In the genomic region with DNA sequence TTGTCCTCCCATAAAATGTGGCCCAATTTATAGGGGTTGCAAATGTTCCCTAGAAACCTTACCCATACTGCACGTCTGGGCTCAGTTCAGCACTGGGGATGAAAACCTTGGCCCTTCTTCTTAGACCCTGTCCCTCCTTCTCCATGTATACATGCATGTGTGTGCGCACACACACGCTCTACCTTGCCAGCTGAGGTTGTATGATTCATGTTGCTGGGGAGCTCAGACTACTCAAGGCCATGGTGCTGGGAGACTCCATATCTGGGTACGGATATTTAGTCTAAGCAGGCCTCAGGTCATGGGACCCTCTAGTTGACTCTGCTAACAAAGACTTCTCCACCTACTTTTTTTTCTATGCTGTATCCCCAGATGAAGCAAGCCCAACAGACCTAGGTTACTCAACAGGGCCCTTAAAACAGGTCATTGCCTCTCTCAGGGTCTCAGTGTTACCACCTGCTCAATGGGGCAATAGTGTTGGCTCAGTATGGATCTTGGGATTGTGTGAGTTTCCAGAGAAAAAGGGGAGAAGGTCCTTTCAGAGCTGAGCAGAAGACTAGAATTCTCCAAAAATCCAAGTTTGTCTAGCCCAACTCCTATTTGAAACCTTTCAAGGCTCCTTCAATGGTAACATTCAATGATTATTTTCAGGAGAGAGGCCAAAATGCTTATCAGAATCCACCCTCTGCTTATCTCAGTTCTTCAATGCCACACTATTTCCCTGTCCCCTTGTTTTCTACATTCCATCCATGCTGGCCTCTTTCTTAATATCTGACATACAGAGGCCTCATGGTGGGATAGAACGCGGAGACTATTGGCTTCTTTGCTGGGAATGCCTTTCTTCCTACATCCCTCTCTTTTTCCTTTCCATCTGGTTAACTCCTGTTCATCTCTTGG, we compare ENCODE assay signal across 21 cellular contexts.
"Had no signal": no experiment of that assay in that cellular context is flagged by ENCODE, and none has a peak within 500 bp of the region (broad histone marks: within the 10 kb centered on the region; RNA-seq: fewer than 3 reads in every experiment).

No MANE protein-coding gene starts in this region.

- H3K4me3 ChIP-seq: heart right ventricle, mucosa of descending colon, pancreas, psoas muscle, right atrium auricular region, upper lobe of right lung had no signal

- H3K27ac ChIP-seq: heart right ventricle, pancreas, psoas muscle, right atrium auricular region, upper lobe of right lung, VCaP had no signal

- H3K9me3 ChIP-seq: pancreas, upper lobe of right lung had no signal

- H3K27me3 ChIP-seq: pancreas, right atrium auricular region, upper lobe of right lung had no signal

- DNase-seq: activated CD4-positive, alpha-beta T cell treated with anti-CD3 and anti-CD28 coated beads, Interleukin-2, amount 10 ng/mL, durations not matched to agents 7 days and 5 days; activated CD8-positive, alpha-beta T cell treated with anti-CD3 and anti-CD28 coated beads, Interleukin-2, amount 10 ng/mL, durations not matched to agents 7 days and 5 days; activated gamma-delta T cell; caudate nucleus; dermis blood vessel endothelial cell; effector CD8-positive, alpha-beta T cell; foreskin fibroblast; heart right ventricle; islet precursor cell; left cardiac atrium; mucosa of descending colon; nephron progenitor cell; pancreas; psoas muscle; stimulated activated CD4-positive, alpha-beta T cell treated with anti-CD3 and anti-CD28 coated beads, Interleukin-4, amount 100 ng/mL, for 24 hours; stimulated activated naive CD4-positive, alpha-beta T cell treated with Interleukin-2 at 50 U/mL for 16 hours; T1000; upper lobe of right lung had no signal

- H3K4me1 ChIP-seq: heart right ventricle, pancreas, psoas muscle, right atrium auricular region, upper lobe of right lung had no signal

- ATAC-seq: activated CD4-positive, CD25-positive, alpha-beta regulatory T cell treated with anti-CD3 and anti-CD28 coated beads, Interleukin-2, amount 50 U/mL, for 24 hours; activated CD8-positive, alpha-beta T cell treated with anti-CD3 and anti-CD28 coated beads, Interleukin-2, amount 10 ng/mL, durations not matched to agents 7 days and 5 days; heart right ventricle; left cardiac atrium; mucosa of descending colon; pancreas; upper lobe of right lung had no signal

- H3K36me3 ChIP-seq: heart right ventricle, pancreas, right atrium auricular region, upper lobe of right lung had no signal
